Comparison of ENCODE assay signal across 9 cellular contexts in the genomic region with DNA sequence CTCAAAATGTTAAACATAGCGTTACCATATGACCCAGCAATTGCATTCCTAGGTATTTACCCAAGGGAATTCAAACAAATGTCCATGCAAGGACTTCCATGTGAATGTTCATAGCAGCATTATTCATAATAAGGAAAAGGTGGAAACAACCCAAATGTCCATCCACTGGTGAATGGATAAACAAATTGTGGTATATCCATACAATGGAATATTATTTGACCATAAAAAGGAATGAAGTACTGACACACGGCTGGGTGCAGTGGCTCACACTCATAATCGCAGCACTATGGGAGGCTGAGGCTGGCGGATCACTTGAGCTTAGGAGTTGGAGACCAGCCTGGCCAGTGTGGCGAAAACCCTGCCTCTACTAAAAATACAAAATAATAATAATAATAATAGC. TPM values are rescaled to one million over a fixed set of nuclear protein-coding genes. Genes with fewer than 3 reads are reported as not detected.
"Had no signal": no experiment of that assay in that cellular context is flagged by ENCODE, and none has a peak within 500 bp of the region (broad histone marks: within the 10 kb centered on the region; RNA-seq: fewer than 3 reads in every experiment).

No MANE protein-coding gene starts in this region.

- FAIRE-seq: G401.6, GM12878, GM12891, GM12892, GM18507, GM19239 had no signal

- DNase-seq: GDM1, GF-D8 had no signal

- ATAC-seq: GM12878 had no signal

- H3K4me3 ChIP-seq: GM12878 had no signal

RNA-seq across cellular contexts. Expression of a gene that starts 47.5 kb away (rescaled TPM):
- total RNA-seq: G401, GM12878 had no signal
- polyA plus RNA-seq: GM12878 had no signal
